In genomic region chr9:120885459-120885858, GRCh38 we compare ENCODE assay signal across 25 cellular contexts. TPM values are rescaled to one million over a fixed set of nuclear protein-coding genes. Genes with fewer than 3 reads are reported as not detected.
DNase-seq lines count a peak whose midpoint lies in the region; ATAC-seq and TF ChIP-seq lines count a peak whose summit lies in the region.
"Had no signal": no experiment of that assay in that cellular context is flagged by ENCODE, and none has a peak within 500 bp of the region (broad histone marks: within the 10 kb centered on the region; RNA-seq: fewer than 3 reads in every experiment).

No MANE protein-coding gene starts in this region.

- H3K27me3 ChIP-seq in sigmoid colon = no peaks in the 10 kb centered on the region

- H3K27ac ChIP-seq in KOPT-K1 (ENCODE audit: low read depth, low read length, poor library complexity, severe bottlenecking) (peak overlapping the region; percentile 19), SK-N-MC (no peak overlapping the region), sigmoid colon (peak overlapping the region; percentile 2 to 57 (median 40))
- H3K27ac ChIP-seq: prostate gland, thoracic aorta had no signal

- H3K36me3 ChIP-seq in KOPT-K1 (ENCODE audit: insufficient read depth, low read length) (no peaks in the 10 kb centered on the region), SK-N-MC (ENCODE audit: insufficient read depth, low read length) (no peaks in the 10 kb centered on the region), sigmoid colon (no peaks in the 10 kb centered on the region)
- H3K36me3 ChIP-seq: lower lobe of right lung, prostate gland, thoracic aorta had no signal

- no peaks in the 10 kb centered on the region for H3K4me1 ChIP-seq in sigmoid colon
- H3K4me1 ChIP-seq: prostate gland had no signal

- TF ChIP-seq POLR2A in sigmoid colon (IDR thresholded peaks at IDR 0.05) = no peak

- ATAC-seq in left colon (peak; percentile 95), HG03378 (IDR thresholded peaks at IDR 0.05; ENCODE audit: unreplicated experiment) (no peak), HG02970 (IDR thresholded peaks at IDR 0.05; ENCODE audit: low FRiP score, unreplicated experiment) (no peak), HG03280 (IDR thresholded peaks at IDR 0.05; ENCODE audit: unreplicated experiment) (no peak)
- ATAC-seq: Panc1 had no signal

- peak overlapping the region; percentile 7 for H3K9ac ChIP-seq in SK-N-MC (ENCODE audit: insufficient read length)

- WGBS in sigmoid colon, 2 donors = 27 to 63% methylated on average over 3 of the region's 3 CpGs

- DNase-seq in SK-N-MC (ENCODE audit: low read depth, low spot score) = no peak
- no peak for DNase-seq in left colon
- DNase-seq in sigmoid colon = no peak
- no peak for DNase-seq in NCI-H1436 (lab: John Stamatoyannopoulos, UW)
- DNase-seq: activated B cell treated with CpG ODN at 0.5 μM for 24 hours; activated CD4-positive, alpha-beta T cell treated with anti-CD3 and anti-CD28 coated beads, Interleukin-2, amount 50 U/mL, for 4 hours; activated CD8-positive, alpha-beta memory T cell treated with anti-CD3 and anti-CD28 coated beads, Interleukin-2, amount 50 U/mL, for 4 hours; activated naive CD8-positive, alpha-beta T cell treated with anti-CD3 and anti-CD28 coated beads, Interleukin-2, amount 10 ng/mL, durations not matched to agents 7 days and 5 days; CD4-positive, alpha-beta T cell; central memory CD4-positive, alpha-beta T cell; DMS 273 treated with DMSO at 0.1 percent for 48 hours; islet precursor cell; lower lobe of right lung; NCI-H1694 treated with DMSO at 0.1 percent for 48 hours; NCI-H2171; NCI-H510A; stimulated activated CD4-positive, alpha-beta T cell treated with anti-CD3 and anti-CD28 coated beads, Interleukin-15, amount 100 ng/mL, for 24 hours; stimulated activated naive CD4-positive, alpha-beta T cell treated with Interleukin-2 at 50 U/mL for 16 hours had no signal

- TF ChIP-seq CTCF in sigmoid colon (IDR thresholded peaks at IDR 0.05) = no peak

- no peak for TF ChIP-seq EP300 in sigmoid colon (IDR thresholded peaks at IDR 0.05)

- intact Hi-C loops in left colon (cut with DNase I, micrococcal nuclease) (no loop called here), sigmoid colon (cut with DNase I) (no loop called here)

- no peak overlapping the region for H3K4me3 ChIP-seq in SK-N-MC
- no peak overlapping the region for H3K4me3 ChIP-seq in sigmoid colon
- H3K4me3 ChIP-seq: lower lobe of right lung, prostate gland, thoracic aorta had no signal

- H3K9me3 ChIP-seq in KOPT-K1 (ENCODE audit: insufficient read depth, low read length, poor library complexity, severe bottlenecking) = no peaks in the 10 kb centered on the region
- no peaks in the 10 kb centered on the region for H3K9me3 ChIP-seq in SK-N-MC (ENCODE audit: low read depth, low read length)
- H3K9me3 ChIP-seq in sigmoid colon = no peaks in the 10 kb centered on the region
- H3K9me3 ChIP-seq: lower lobe of right lung, prostate gland, thoracic aorta had no signal

RNA-seq across cellular contexts. Expression of gene PHF19, which starts 8.5 kb away (rescaled TPM):
- total RNA-seq in left colon (10 to 100 TPM; 11.6 to 14.5 TPM), sigmoid colon (10 to 100 TPM; 22.5 to 32.7 (median 31.6) TPM)
- 10 to 100 TPM; 10.2 to 38.2 (median 10.6) TPM for polyA plus RNA-seq in sigmoid colon

RNA-seq across cellular contexts. Expression of gene TRAF1, which starts 41.1 kb away (rescaled TPM):
- total RNA-seq in left colon (1 to 10 TPM; 2.2 to 2.8 TPM), sigmoid colon (1 to 10 TPM; 4.4 to 8.0 (median 5.0) TPM)
- polyA plus RNA-seq in sigmoid colon = 10 to 100 TPM in 1 of 3 donors, under 1 TPM in 2; 0.46 to 10.0 (median 0.60) TPM

RNA-seq across cellular contexts. Expression of gene PSMD5, which starts 42.7 kb away (rescaled TPM):
- total RNA-seq in left colon (10 to 100 TPM; 33.4 to 36.9 TPM), sigmoid colon (10 to 100 TPM; 28.6 to 42.6 (median 37.8) TPM)
- 10 to 100 TPM; 13.2 to 22.9 (median 17.0) TPM for polyA plus RNA-seq in sigmoid colon
